15 cellular contexts compared by ENCODE assay signal in the genomic region with DNA sequence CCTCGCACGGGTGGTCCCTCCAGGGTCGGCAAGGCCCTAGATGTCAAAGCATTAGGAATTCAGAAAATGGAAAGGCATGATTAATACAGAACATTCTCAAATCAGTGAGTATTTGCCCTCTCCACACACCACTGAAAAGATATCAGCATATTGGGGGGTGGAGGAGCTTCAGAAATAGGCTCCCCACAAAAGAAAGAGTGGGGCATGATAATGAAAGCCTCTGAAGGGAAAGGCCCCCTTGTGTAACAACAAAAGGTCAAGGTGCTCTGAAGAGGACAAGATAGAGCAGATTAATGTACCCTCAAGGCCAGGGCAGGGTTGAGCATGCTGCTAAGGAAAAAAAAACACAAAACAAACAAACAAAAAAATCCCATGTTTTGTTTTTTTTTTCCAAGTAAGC. TPM values are rescaled to one million over a fixed set of nuclear protein-coding genes. Genes with fewer than 3 reads are reported as not detected.
DNase-seq lines count a peak whose midpoint lies in the region; ATAC-seq and TF ChIP-seq lines count a peak whose summit lies in the region.
"Had no signal": no experiment of that assay in that cellular context is flagged by ENCODE, and none has a peak within 500 bp of the region (broad histone marks: within the 10 kb centered on the region; RNA-seq: fewer than 3 reads in every experiment).

No MANE protein-coding gene starts in this region.

- no peaks in the 10 kb centered on the region for H3K36me3 ChIP-seq in hepatocyte (replicated peaks; ENCODE audit: insufficient read depth, low read depth)

- peaks cover 12% of the 10 kb centered on the region for H3K4me1 Mint-ChIP-seq in activated CD4-positive, alpha-beta memory T cell treated with anti-CD3 and anti-CD28 coated beads for 36 hours (ENCODE audit: low read depth)
- peaks cover 7% of the 10 kb centered on the region for H3K4me1 Mint-ChIP-seq in activated CD4-positive, alpha-beta memory T cell treated with anti-CD3 and anti-CD28 coated beads, Interleukin-2, amount 10 ng/mL, durations not matched to agents 7 days and 5 days
- H3K4me1 Mint-ChIP-seq in activated T-helper 17 cell treated with anti-CD3 and anti-CD28 coated beads, Interleukin-2, amount 50 U/mL, for 72 hours: peaks cover 9% of the 10 kb centered on the region
- H3K4me1 Mint-ChIP-seq in endothelial cell (ENCODE audit: unreplicated experiment): peaks cover under 1% of the 10 kb centered on the region

- H3K4me1 ChIP-seq in hepatocyte (ENCODE audit: insufficient read depth): no peaks in the 10 kb centered on the region

- H3K27ac ChIP-seq in hepatocyte: peak overlapping the region; percentile 26
- H3K27ac ChIP-seq: SK-N-MC had no signal

- peak overlapping the region; percentile 57 for H3K27ac Mint-ChIP-seq in activated CD4-positive, alpha-beta memory T cell treated with anti-CD3 and anti-CD28 coated beads for 36 hours
- no peak overlapping the region for H3K27ac Mint-ChIP-seq in activated CD4-positive, alpha-beta memory T cell treated with anti-CD3 and anti-CD28 coated beads, Interleukin-2, amount 10 ng/mL, durations not matched to agents 7 days and 5 days
- peak overlapping the region; percentile 91 for H3K27ac Mint-ChIP-seq in activated T-helper 17 cell treated with anti-CD3 and anti-CD28 coated beads, Interleukin-2, amount 50 U/mL, for 72 hours
- H3K27ac Mint-ChIP-seq in endothelial cell (ENCODE audit: unreplicated experiment): no peak overlapping the region
- H3K27ac Mint-ChIP-seq: CD4-positive, alpha-beta T cell had no signal

- DNase-seq in activated CD4-positive, alpha-beta memory T cell treated with anti-CD3 and anti-CD28 coated beads for 36 hours: no peak
- DNase-seq in activated CD4-positive, alpha-beta memory T cell treated with anti-CD3 and anti-CD28 coated beads, Interleukin-2, amount 10 ng/mL, durations not matched to agents 7 days and 5 days: no peak
- DNase-seq in hepatocyte (ENCODE audit: low spot score): no peak
- no peak for DNase-seq in stimulated activated naive CD8-positive, alpha-beta T cell treated with anti-CD3 and anti-CD28 coated beads, Interleukin-15, Interleukin-2, amounts not matched to agents 100 U/mL and 50 U/mL, for 24 hours
- DNase-seq in endothelial cell (ENCODE audit: low spot score): no peak
- no peak for DNase-seq in GM10248 (ENCODE audit: extremely low spot score)
- DNase-seq: activated effector memory CD4-positive, alpha-beta T cell treated with Interleukin-2 at 50 U/mL for 16 hours; CD4-positive, alpha-beta T cell; DMS53; NCI-H187; occipital lobe had no signal

- CTCF ChIA-PET in activated CD4-positive, alpha-beta memory T cell treated with anti-CD3 and anti-CD28 coated beads for 36 hours (lab: Charles Lee): no interaction called here
- CTCF ChIA-PET in activated CD4-positive, alpha-beta memory T cell treated with anti-CD3 and anti-CD28 coated beads, Interleukin-2, amount 10 ng/mL, durations not matched to agents 7 days and 5 days (lab: Charles Lee): interaction anchor here (1.1 kb wide), 1 partner anchor 39 kb away, joined by 4 read pairs; no protein-coding TSS in a partner anchor
- CTCF ChIA-PET in GM10248 (lab: Yijun Ruan, JAX): no interaction called here

- H3K79me2 ChIP-seq in hepatocyte: no peaks in the 10 kb centered on the region

- POLR2A ChIA-PET in activated CD4-positive, alpha-beta memory T cell treated with anti-CD3 and anti-CD28 coated beads for 36 hours (lab: Charles Lee): no interaction called here
- POLR2A ChIA-PET in activated CD4-positive, alpha-beta memory T cell treated with anti-CD3 and anti-CD28 coated beads, Interleukin-2, amount 10 ng/mL, durations not matched to agents 7 days and 5 days (lab: Charles Lee): no interaction called here
- POLR2A ChIA-PET in GM10248 (lab: Yijun Ruan, JAX): no interaction called here

- no peaks in the 10 kb centered on the region for H3K27me3 ChIP-seq in hepatocyte

- no peaks in the 10 kb centered on the region for H4K20me1 ChIP-seq in hepatocyte (ENCODE audit: insufficient read depth, poor library complexity, severe bottlenecking)

- no peaks in the 10 kb centered on the region for H3K9me3 ChIP-seq in hepatocyte (ENCODE audit: low read depth)

- no peaks in the 10 kb centered on the region for H3K9me3 Mint-ChIP-seq in activated CD4-positive, alpha-beta memory T cell treated with anti-CD3 and anti-CD28 coated beads for 36 hours
- no peaks in the 10 kb centered on the region for H3K9me3 Mint-ChIP-seq in activated CD4-positive, alpha-beta memory T cell treated with anti-CD3 and anti-CD28 coated beads, Interleukin-2, amount 10 ng/mL, durations not matched to agents 7 days and 5 days
- H3K9me3 Mint-ChIP-seq in activated T-helper 17 cell treated with anti-CD3 and anti-CD28 coated beads, Interleukin-2, amount 50 U/mL, for 72 hours: no peaks in the 10 kb centered on the region
- no peaks in the 10 kb centered on the region for H3K9me3 Mint-ChIP-seq in endothelial cell (ENCODE audit: unreplicated experiment)
- H3K9me3 Mint-ChIP-seq: CD4-positive, alpha-beta T cell had no signal

- intact Hi-C loops in activated CD4-positive, alpha-beta memory T cell treated with anti-CD3 and anti-CD28 coated beads for 36 hours (cut with micrococcal nuclease): loop anchor here (1.0 kb wide), 1 partner anchor 21 kb away; no protein-coding TSS in a partner anchor

- no peak overlapping the region for H3K4me3 Mint-ChIP-seq in activated CD4-positive, alpha-beta memory T cell treated with anti-CD3 and anti-CD28 coated beads for 36 hours
- no peak overlapping the region for H3K4me3 Mint-ChIP-seq in activated CD4-positive, alpha-beta memory T cell treated with anti-CD3 and anti-CD28 coated beads, Interleukin-2, amount 10 ng/mL, durations not matched to agents 7 days and 5 days
- peak overlapping the region; percentile 47 for H3K4me3 Mint-ChIP-seq in activated T-helper 17 cell treated with anti-CD3 and anti-CD28 coated beads, Interleukin-2, amount 50 U/mL, for 72 hours
- no peak overlapping the region for H3K4me3 Mint-ChIP-seq in endothelial cell (ENCODE audit: unreplicated experiment)
- H3K4me3 Mint-ChIP-seq: CD4-positive, alpha-beta T cell had no signal

- ATAC-seq in activated T-helper 17 cell treated with anti-CD3 and anti-CD28 coated beads, Interleukin-2, amount 50 U/mL, for 72 hours (replicated peaks): peak; percentile 56
- peak; percentile 56 for ATAC-seq in stimulated activated naive CD8-positive, alpha-beta T cell treated with anti-CD3 and anti-CD28 coated beads, Interleukin-15, Interleukin-2, amounts not matched to agents 100 U/mL and 50 U/mL, for 24 hours
- no peak for ATAC-seq in GM19397 (IDR thresholded peaks at IDR 0.05; ENCODE audit: unreplicated experiment)
- ATAC-seq: HCT116 had no signal

- 94% methylated on average over 3 of the region's 3 CpGs for WGBS in hepatocyte (ENCODE audit: low lambda C conversion rate, missing lambda C conversion rate)

- TF ChIP-seq CTCF in hepatocyte (IDR thresholded peaks at IDR 0.05; ENCODE audit: poor library complexity): no peak
- no peak for TF ChIP-seq CTCF in endothelial cell (IDR thresholded peaks at IDR 0.05; ENCODE audit: unreplicated experiment)
- no peak for TF ChIP-seq CTCF in GM10248 (IDR thresholded peaks at IDR 0.05; ENCODE audit: control extremely low read depth, extremely low read depth, low read depth, missing control alignments)

- H2AFZ ChIP-seq in hepatocyte: no peak overlapping the region

- no peak overlapping the region for H3K4me2 ChIP-seq in hepatocyte

- H3K27me3 Mint-ChIP-seq in activated CD4-positive, alpha-beta memory T cell treated with anti-CD3 and anti-CD28 coated beads for 36 hours: no peaks in the 10 kb centered on the region
- H3K27me3 Mint-ChIP-seq in activated CD4-positive, alpha-beta memory T cell treated with anti-CD3 and anti-CD28 coated beads, Interleukin-2, amount 10 ng/mL, durations not matched to agents 7 days and 5 days: no peaks in the 10 kb centered on the region
- no peaks in the 10 kb centered on the region for H3K27me3 Mint-ChIP-seq in activated T-helper 17 cell treated with anti-CD3 and anti-CD28 coated beads, Interleukin-2, amount 50 U/mL, for 72 hours
- H3K27me3 Mint-ChIP-seq in endothelial cell (ENCODE audit: unreplicated experiment): peaks cover 5% of the 10 kb centered on the region
- H3K27me3 Mint-ChIP-seq: CD4-positive, alpha-beta T cell had no signal

- H3K4me3 ChIP-seq in hepatocyte: no peak overlapping the region
- H3K4me3 ChIP-seq: SK-N-MC had no signal

- no peaks in the 10 kb centered on the region for H3K9me2 ChIP-seq in hepatocyte (replicated peaks; ENCODE audit: insufficient read depth)

- peaks cover 46% of the 10 kb centered on the region for H3K36me3 Mint-ChIP-seq in activated CD4-positive, alpha-beta memory T cell treated with anti-CD3 and anti-CD28 coated beads for 36 hours
- H3K36me3 Mint-ChIP-seq in activated CD4-positive, alpha-beta memory T cell treated with anti-CD3 and anti-CD28 coated beads, Interleukin-2, amount 10 ng/mL, durations not matched to agents 7 days and 5 days (ENCODE audit: low read depth): peaks cover 39% of the 10 kb centered on the region
- peaks cover 62% of the 10 kb centered on the region for H3K36me3 Mint-ChIP-seq in activated T-helper 17 cell treated with anti-CD3 and anti-CD28 coated beads, Interleukin-2, amount 50 U/mL, for 72 hours (ENCODE audit: low read depth)
- peaks cover 29% of the 10 kb centered on the region for H3K36me3 Mint-ChIP-seq in endothelial cell (ENCODE audit: low read depth, unreplicated experiment)

RNA-seq across cellular contexts. Expression of gene DGKI, which starts 27.2 kb away (rescaled TPM):
- total RNA-seq in activated CD4-positive, alpha-beta memory T cell treated with anti-CD3 and anti-CD28 coated beads for 36 hours: 1 to 10 TPM; 5.4 to 7.0 TPM
- under 1 TPM; 0.53 to 0.91 TPM for total RNA-seq in activated CD4-positive, alpha-beta memory T cell treated with anti-CD3 and anti-CD28 coated beads, Interleukin-2, amount 10 ng/mL, durations not matched to agents 7 days and 5 days
- 1 to 10 TPM; 2.0 to 9.2 TPM for total RNA-seq in activated T-helper 17 cell treated with anti-CD3 and anti-CD28 coated beads, Interleukin-2, amount 50 U/mL, for 72 hours
- total RNA-seq in hepatocyte (1.8 and 2.7 TPM in 2 replicates), endothelial cell (ENCODE audit: unreplicated experiment) (0.69 TPM)
- polyA plus RNA-seq in hepatocyte: 0.47 and 2.4 TPM in 2 replicates
- total RNA-seq: CD4-positive, alpha-beta T cell had no signal

Comparison
In these comparisons a context has a peak if more than half of its experiments do, and no peak if none do; other contexts are left out.
1. H3K27ac Mint-ChIP-seq: peak in activated CD4-positive, alpha-beta memory T cell treated with anti-CD3 and anti-CD28 coated beads for 36 hours (single experiment) and activated T-helper 17 cell treated with anti-CD3 and anti-CD28 coated beads, Interleukin-2, amount 50 U/mL, for 72 hours (single experiment); none in activated CD4-positive, alpha-beta memory T cell treated with anti-CD3 and anti-CD28 coated beads, Interleukin-2, amount 10 ng/mL, durations not matched to agents 7 days and 5 days (single experiment) and endothelial cell (single experiment).